Comparison of ENCODE assay signal across 6 cellular contexts in the genomic region with DNA sequence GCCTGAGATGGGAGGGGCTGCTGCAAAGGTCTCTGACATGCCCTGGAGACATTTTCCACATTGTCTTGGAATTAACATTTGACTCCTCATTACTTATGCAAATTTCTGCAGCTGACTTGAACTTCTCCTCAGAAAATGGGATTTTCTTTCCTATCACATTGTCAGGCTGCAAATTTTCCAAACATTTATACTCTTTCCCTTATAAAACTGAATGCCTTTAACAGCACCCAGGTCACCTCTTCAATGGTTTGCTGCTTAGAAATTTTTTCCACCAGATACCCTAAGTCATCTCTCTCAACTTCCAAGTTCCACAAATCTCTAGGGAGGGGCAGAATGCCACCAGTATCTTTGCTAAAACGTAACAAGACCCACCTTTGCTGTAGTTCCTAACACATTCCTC. TPM values are rescaled to one million over a fixed set of nuclear protein-coding genes. Genes with fewer than 3 reads are reported as not detected.
DNase-seq lines count a peak whose midpoint lies in the region; ATAC-seq, FAIRE-seq and TF ChIP-seq lines count a peak whose summit lies in the region.
"Not testable (repeated sequence)": the region's sequence is repeated elsewhere in the genome, so short reads cannot be mapped to it uniquely, and the experiment has no call there.

No MANE protein-coding gene starts in this region.

- CTCF ChIA-PET in Caco-2 (lab: Charles Lee); K562 (lab: Yijun Ruan, JAX; ENCODE audit: low intra/inter-chr PET ratio): not testable (repeated sequence)

- H3K27ac ChIP-seq in OCI-LY3 (ENCODE audit: low read length) = peak overlapping the region; percentile 84; the same call in 1 of the 2 replicates
- H3K27ac ChIP-seq in K562 (ENCODE audit: extremely low read depth, low read depth, low read length) = not testable (repeated sequence)
- H3K27ac ChIP-seq in neutrophil = peak overlapping the region; percentile 73

- WGBS in K562 (ENCODE audit: insufficient coverage, low coverage, missing lambda C conversion rate) = 83% methylated on average over 1 of the region's 1 CpG

- H3K4me1 Mint-ChIP-seq in Caco-2 (ENCODE audit: low read depth, unreplicated experiment) = not testable (repeated sequence)
- H3K4me1 Mint-ChIP-seq in IgD-negative memory B cell = peaks cover 63 to 70% (median 64%) of the 10 kb centered on the region in 3 donors

- POLR2A ChIA-PET in Caco-2 (lab: Charles Lee); K562 (lab: Yijun Ruan, JAX): not testable (repeated sequence)

- H3K4me1 ChIP-seq in Caco-2; K562 (replicated peaks in 1 of 2; ENCODE audit: control insufficient read depth in 2 of 2, insufficient read depth in 2 of 2, low read length in 2 of 2); mucosa of stomach (ENCODE audit: control insufficient read depth, insufficient read depth, low read length): not testable (repeated sequence)
- peaks cover 50% of the 10 kb centered on the region for H3K4me1 ChIP-seq in OCI-LY3 (ENCODE audit: low read length)
- H3K4me1 ChIP-seq in neutrophil (ENCODE audit: control insufficient read depth in 1 of 2, insufficient read depth in 1 of 2, low read depth in 1 of 2, low read length in 1 of 2) = peaks cover 21 to 40% of the 10 kb centered on the region in 2 experiments

- not testable (repeated sequence) for H3K27me3 Mint-ChIP-seq in Caco-2 (ENCODE audit: insufficient read depth, unreplicated experiment); IgD-negative memory B cell

- not testable (repeated sequence) for TF ChIP-seq POLR2A in K562 (conservative IDR thresholded peaks at IDR 0.05)

- not testable (repeated sequence) for H3K9me1 ChIP-seq in K562 (ENCODE audit: control insufficient read depth, insufficient read depth, low read length)

- intact Hi-C loops in Caco-2 (cut with micrococcal nuclease; ENCODE audit: unreplicated experiment); K562 (cut with micrococcal nuclease): not testable (repeated sequence)

- H3K4me3 ChIP-seq in Caco-2 (ENCODE audit: low read depth, low read length); OCI-LY3 (ENCODE audit: low read length); K562; neutrophil (ENCODE audit: low read depth in 1 of 2, low read length in 1 of 2): not testable (repeated sequence)
- peak overlapping the region; percentile 22 for H3K4me3 ChIP-seq in mucosa of stomach (ENCODE audit: low read length)

- TF ChIP-seq CTCF in Caco-2 (IDR thresholded peaks at IDR 0.05; ENCODE audit: insufficient read depth in 1 of 2, low read depth in 1 of 2, low read length in 1 of 2, severe bottlenecking in 1 of 2, unreplicated experiment in 1 of 2); OCI-LY3 (IDR thresholded peaks at IDR 0.05; ENCODE audit: low read depth, low read length); K562 (IDR thresholded peaks at IDR 0.05 in 2 of 3, conservative IDR thresholded peaks at IDR 0.05 in 1 of 3; ENCODE audit: insufficient read depth in 2 of 3, low read depth in 1 of 3, low read length in 3 of 3); neutrophil (IDR thresholded peaks at IDR 0.05): not testable (repeated sequence)

- peaks cover 100% of the 10 kb centered on the region for H3K79me2 ChIP-seq in OCI-LY3 (ENCODE audit: low read length)
- peaks cover 37% of the 10 kb centered on the region; the same call in 2 of the 3 replicates for H3K79me2 ChIP-seq in K562 (ENCODE audit: control insufficient read depth, insufficient read depth, low read length)

- not testable (repeated sequence) for H3K4me2 ChIP-seq in OCI-LY3 (ENCODE audit: low read length); K562 (ENCODE audit: insufficient read depth, low read length)

- not testable (repeated sequence) for DNase-seq in Caco-2; K562 (ENCODE audit: extremely low read depth in 1 of 4, low spot score in 3 of 4)

- FAIRE-seq in K562 (lab: Jason Lieb, UNC) = not testable (repeated sequence)

- not testable (repeated sequence) for H3K9ac ChIP-seq in OCI-LY3 (ENCODE audit: low read length); K562 (ENCODE audit: insufficient read depth in 1 of 2, low read depth in 2 of 2, low read length in 2 of 2); mucosa of stomach (ENCODE audit: low read length)

- TF ChIP-seq RAD21 in K562 (CRISPR knock-in tag; conservative IDR thresholded peaks at IDR 0.05 in 1 of 2, IDR thresholded peaks at IDR 0.05 in 1 of 2) = not testable (repeated sequence)

- H3K36me3 Mint-ChIP-seq in Caco-2 (ENCODE audit: insufficient read depth, unreplicated experiment) = peaks cover 35% of the 10 kb centered on the region
- not testable (repeated sequence) for H3K36me3 Mint-ChIP-seq in IgD-negative memory B cell

- peaks cover 44% of the 10 kb centered on the region for H4K20me1 ChIP-seq in OCI-LY3 (ENCODE audit: insufficient read depth, low read length)
- not testable (repeated sequence) for H4K20me1 ChIP-seq in K562 (replicated peaks; ENCODE audit: control insufficient read depth, insufficient read depth, low read length)

- H2AFZ ChIP-seq in OCI-LY3 (ENCODE audit: low read depth, low read length); K562 (ENCODE audit: low read depth, low read length): not testable (repeated sequence)

- not testable (repeated sequence) for H3K4me3 Mint-ChIP-seq in Caco-2 (ENCODE audit: unreplicated experiment)
- peak overlapping the region in 1 of 4 donors; percentile 52 for H3K4me3 Mint-ChIP-seq in IgD-negative memory B cell

- not testable (repeated sequence) for ATAC-seq in K562

- in situ Hi-C loops in K562 (cut with MboI) = not testable (repeated sequence)

- peak overlapping the region; percentile 8 for H3K27ac Mint-ChIP-seq in Caco-2 (ENCODE audit: unreplicated experiment)
- peak overlapping the region in 2 of 3 donors; percentile 29 to 96 for H3K27ac Mint-ChIP-seq in IgD-negative memory B cell

- BruUV-seq in Caco-2 (replicated peaks; lab: Mats Ljungman, UMichigan); K562 (replicated peaks; lab: Mats Ljungman, UMichigan): not testable (repeated sequence)

- peaks cover 16% of the 10 kb centered on the region for H3K9me3 Mint-ChIP-seq in Caco-2 (ENCODE audit: unreplicated experiment)
- not testable (repeated sequence) for H3K9me3 Mint-ChIP-seq in IgD-negative memory B cell

- H3K9me3 ChIP-seq in Caco-2; OCI-LY3 (ENCODE audit: insufficient read depth, low read length); K562 (replicated peaks; ENCODE audit: control insufficient read depth, insufficient read depth, low read depth, low read length); mucosa of stomach (ENCODE audit: control insufficient read depth, low read length); neutrophil: not testable (repeated sequence)

- not testable (repeated sequence) for H3K36me3 ChIP-seq in Caco-2 (ENCODE audit: control insufficient read depth, insufficient read depth, low read length); K562 (ENCODE audit: control insufficient read depth, insufficient read depth, low read length); mucosa of stomach (ENCODE audit: control insufficient read depth, insufficient read depth, low read length); neutrophil
- H3K36me3 ChIP-seq in OCI-LY3 (replicated peaks; ENCODE audit: low read depth, low read length) = peaks cover 21% of the 10 kb centered on the region

- not testable (repeated sequence) for H3K27me3 ChIP-seq in Caco-2 (replicated peaks; ENCODE audit: control insufficient read depth, insufficient read depth, low read length); OCI-LY3 (ENCODE audit: low read depth, low read length); K562 (ENCODE audit: control insufficient read depth in 2 of 2, insufficient read depth in 2 of 2, low read length in 2 of 2); mucosa of stomach (ENCODE audit: control insufficient read depth, insufficient read depth, low read length); neutrophil

- not testable (repeated sequence) for TF ChIP-seq EP300 in K562 (IDR thresholded peaks at IDR 0.05; ENCODE audit: low read length)

TF ChIP-seq in K562, 482 proteins besides CTCF, POLR2A, EP300 and RAD21:
- TF ChIP-seq TRIM28 (IDR thresholded peaks at IDR 0.05) = 0 out of 2 replicates have a peak, but pooled peaks have one; percentile 22

RNA-seq across cellular contexts. Expression of gene SPOPL, which starts 22.8 kb away (rescaled TPM):
- total RNA-seq in Caco-2 (2022) (31.6 and 32.9 TPM in 2 replicates), K562 (2014; rRNA removed) (1.8 and 2.7 TPM in 2 replicates), K562 (2014; rRNA removed; fragmentation: Illumina TruSeq; extraction: Trizol) (4.3 and 5.4 TPM in 2 replicates), K562 (2015; rRNA removed; fragmentation: Illumina TruSeq; extraction: Trizol) (3.8 and 4.1 TPM in 2 replicates), K562 (2021) (3.8 and 4.5 TPM in 2 replicates)
- polyA plus RNA-seq in IgD-negative memory B cell (7.7 TPM), K562 (2011; rRNA removed) (5.5 and 6.1 TPM in 2 replicates), K562 (2014; fragmentation: Illumina TruSeq; extraction: Trizol) (2.7 and 3.0 TPM in 2 replicates), K562 (2014; fragmentation: Nextera tagmentation; extraction: Ambion mirVana) (under 1 TPM; 0.53 to 0.95 TPM), K562 (2014; rRNA removed) (4.9 and 5.9 TPM in 2 replicates)
- 9.1 and 30.1 TPM in 2 replicates for total RNA-seq in K562 (2011; cell fraction: chromatin; rRNA removed; ENCODE audit: low replicate concordance)
- 3.4 and 5.7 TPM in 2 replicates for total RNA-seq in K562 (2011; cell fraction: nucleolus; rRNA removed)
- 10.6 and 16.4 TPM in 2 replicates for total RNA-seq in K562 (2011; cell fraction: nucleoplasm; rRNA removed)
- 1.8 and 2.1 TPM in 2 replicates for polyA plus RNA-seq in K562 (2011; cell fraction: cytosol; rRNA removed)
- 11.2 and 12.4 TPM in 2 replicates for polyA plus RNA-seq in K562 (2011; cell fraction: nucleus; rRNA removed)
- polyA plus RNA-seq in K562 (2012) = 2.0 and 2.7 TPM in 2 replicates
- 9.4 and 11.6 TPM in 2 replicates for polyA minus RNA-seq in K562 (2011; rRNA and poly(A)+ RNA removed)
- polyA minus RNA-seq in K562 (2011; cell fraction: cytosol; rRNA and poly(A)+ RNA removed) = 2.3 and 2.6 TPM in 2 replicates
- 8.6 and 19.4 TPM in 2 replicates for polyA minus RNA-seq in K562 (2011; cell fraction: nucleus; rRNA and poly(A)+ RNA removed)
